Comparison of ENCODE assay signal across 28 cellular contexts in genomic region chr13:45542391-45542790, GRCh38.
"Had no signal": no experiment of that assay in that cellular context is flagged by ENCODE, and none has a peak within 500 bp of the region (broad histone marks: within the 10 kb centered on the region; RNA-seq: fewer than 3 reads in every experiment).

No MANE protein-coding gene starts in this region.

- H3K27ac ChIP-seq: lower lobe of right lung, pancreas, prostate gland, skin epidermis, spleen, suprapubic skin, thoracic aorta, tibial artery, upper lobe of right lung had no signal

- H3K27ac Mint-ChIP-seq: naive thymus-derived CD8-positive, alpha-beta T cell; nephron; stimulated activated naive CD8-positive, alpha-beta T cell treated with anti-CD3 and anti-CD28 coated beads, Interleukin-15, Interleukin-2, amounts not matched to agents 100 ng/mL and 50 ng/mL, for 24 hours had no signal

- H3K9me3 ChIP-seq: lower lobe of right lung, pancreas, prostate gland, spleen, suprapubic skin, thoracic aorta, tibial artery, upper lobe of right lung had no signal

- H3K4me3 Mint-ChIP-seq: naive thymus-derived CD8-positive, alpha-beta T cell; nephron; neural crest cell; stimulated activated effector memory CD8-positive, alpha-beta T cell treated with anti-CD3 and anti-CD28 coated beads, Interleukin-12 subunit alpha, Interleukin-12 subunit beta, amount 100 ng/mL, for 72 hours; stimulated activated naive CD8-positive, alpha-beta T cell treated with anti-CD3 and anti-CD28 coated beads, Interleukin-15, Interleukin-2, amounts not matched to agents 100 ng/mL and 50 ng/mL, for 24 hours had no signal

- H3K9me3 Mint-ChIP-seq: naive thymus-derived CD8-positive, alpha-beta T cell; nephron; neural crest cell; stimulated activated effector memory CD8-positive, alpha-beta T cell treated with anti-CD3 and anti-CD28 coated beads, Interleukin-12 subunit alpha, Interleukin-12 subunit beta, amount 100 ng/mL, for 72 hours; stimulated activated naive CD8-positive, alpha-beta T cell treated with anti-CD3 and anti-CD28 coated beads, Interleukin-15, Interleukin-2, amounts not matched to agents 100 ng/mL and 50 ng/mL, for 24 hours had no signal

- H3K27me3 ChIP-seq: pancreas, suprapubic skin, upper lobe of right lung had no signal

- H3K4me3 ChIP-seq: lower lobe of right lung, pancreas, prostate gland, skin epidermis, spleen, suprapubic skin, thoracic aorta, tibial artery, upper lobe of right lung had no signal

- H3K36me3 Mint-ChIP-seq: stimulated activated effector memory CD8-positive, alpha-beta T cell treated with anti-CD3 and anti-CD28 coated beads, Interleukin-12 subunit alpha, Interleukin-12 subunit beta, amount 100 ng/mL, for 72 hours had no signal

- H3K4me1 ChIP-seq: lower lobe of right lung, pancreas, prostate gland, spleen, suprapubic skin, tibial artery, upper lobe of right lung had no signal

- H3K27me3 Mint-ChIP-seq: stimulated activated naive CD8-positive, alpha-beta T cell treated with anti-CD3 and anti-CD28 coated beads, Interleukin-15, Interleukin-2, amounts not matched to agents 100 ng/mL and 50 ng/mL, for 24 hours had no signal

- DNase-seq: hippocampal formation; kidney glomerular epithelial cell; left cardiac atrium; left ventricle myocardium superior; lower lobe of right lung; mammary epithelial cell; mesenchymal stem cell; naive thymus-derived CD8-positive, alpha-beta T cell; nucleus accumbens; retina; right cardiac atrium; spleen; stimulated activated CD4-positive, alpha-beta T cell treated with anti-CD3 and anti-CD28 coated beads, Interleukin-4, amount 100 ng/mL, for 24 hours; stimulated activated naive CD4-positive, alpha-beta T cell; tibial artery; trophoblast cell; upper lobe of right lung had no signal

- H3K4me1 Mint-ChIP-seq: nephron had no signal

- ATAC-seq: left lobe of liver; left ventricle myocardium superior; lower lobe of right lung; naive thymus-derived CD8-positive, alpha-beta T cell; pancreas; sciatic nerve; stimulated activated effector memory CD8-positive, alpha-beta T cell treated with anti-CD3 and anti-CD28 coated beads, Interleukin-12 subunit alpha, Interleukin-12 subunit beta, amount 100 ng/mL, for 72 hours; upper lobe of right lung had no signal

- H3K36me3 ChIP-seq: lower lobe of right lung, pancreas, prostate gland, suprapubic skin, thoracic aorta, tibial artery, upper lobe of right lung had no signal
